In genomic region chr11:97610000-97610399, GRCh38 we compare ENCODE assay signal across 1 cellular context.
TF ChIP-seq lines count a peak whose summit lies in the region.

No MANE protein-coding gene starts in this region.

TF ChIP-seq in GM23338, 12 proteins besides CTCF, POLR2A, EP300 and RAD21 (continued from another document):
- TF ChIP-seq ZNF462 (CRISPR knock-in tag; IDR thresholded peaks at IDR 0.05): no peak
- no peak for TF ChIP-seq ETS1 (IDR thresholded peaks at IDR 0.05)
- TF ChIP-seq STAT1 (IDR thresholded peaks at IDR 0.05; ENCODE audit: unreplicated experiment): no peak
- no peak for TF ChIP-seq NANOG (IDR thresholded peaks at IDR 0.05; ENCODE audit: borderline replicate concordance)
- TF ChIP-seq CREB1 (CRISPR knock-in tag; IDR thresholded peaks at IDR 0.05; ENCODE audit: low read depth): no peak
- no peak for TF ChIP-seq EZH2 (IDR thresholded peaks at IDR 0.05; ENCODE audit: low read depth, unreplicated experiment)
- TF ChIP-seq REST (IDR thresholded peaks at IDR 0.05; ENCODE audit: unreplicated experiment): no peak
- no peak for TF ChIP-seq POLR2AphosphoS5 (IDR thresholded peaks at IDR 0.05; ENCODE audit: low read depth)
- no peak for TF ChIP-seq JUNB (IDR thresholded peaks at IDR 0.05; ENCODE audit: unreplicated experiment)
- no peak for TF ChIP-seq ZNF114 (CRISPR knock-in tag; IDR thresholded peaks at IDR 0.05)
TF ChIP-seq in GM23338: peak in this region for 0.
